13 cellular contexts compared by ENCODE assay signal in the genomic region with DNA sequence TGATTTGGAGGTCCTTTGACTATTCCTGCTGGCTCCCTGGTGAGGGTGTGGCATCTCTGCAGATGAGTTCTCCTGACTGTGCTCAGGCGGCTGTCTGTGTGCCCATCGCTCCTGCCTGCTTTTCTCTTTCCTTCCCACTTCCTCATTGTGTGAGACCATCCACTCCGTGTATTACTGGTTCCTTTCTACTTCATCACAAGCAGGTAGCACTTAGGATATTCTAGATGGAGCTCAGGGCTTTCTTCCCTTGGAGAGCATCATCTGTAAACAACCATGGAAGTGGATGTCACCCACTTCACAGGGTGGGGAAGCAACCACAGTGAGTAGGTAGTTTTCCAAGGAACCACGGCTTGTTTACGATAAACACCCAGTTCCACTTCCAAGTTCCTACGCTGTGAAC. TPM values are rescaled to one million over a fixed set of nuclear protein-coding genes. Genes with fewer than 3 reads are reported as not detected.
DNase-seq lines count a peak whose midpoint lies in the region; ATAC-seq and TF ChIP-seq lines count a peak whose summit lies in the region.
"Had no signal": no experiment of that assay in that cellular context is flagged by ENCODE, and none has a peak within 500 bp of the region (broad histone marks: within the 10 kb centered on the region; RNA-seq: fewer than 3 reads in every experiment).

No MANE protein-coding gene starts in this region.

- peak overlapping the region; percentile 28; the same call in 1 of the 2 replicates for H3K4me3 ChIP-seq in GM23338
- H3K4me3 ChIP-seq in neutrophil (ENCODE audit: low read depth in 1 of 2, low read length in 1 of 2) = peak overlapping the region; percentile 46 to 49
- H3K4me3 ChIP-seq: A549, gastroesophageal sphincter, lung, SJSA1 had no signal

- H3K27ac Mint-ChIP-seq in T-helper 1 cell treated with Interleukin-12 subunit alpha and Interleukin-12 subunit beta and Interleukin-4 antibody, amounts not matched to agents 30 μg/mL and 1 μg/mL, for 36 hours = peak overlapping the region; percentile 8
- no peak overlapping the region for H3K27ac Mint-ChIP-seq in GM23338
- peak overlapping the region; percentile 15 for H3K27ac Mint-ChIP-seq in activated T-helper 1 cell treated with anti-CD3 and anti-CD28 coated beads, Interleukin-12 subunit alpha, Interleukin-12 subunit beta, Interleukin-2, Interleukin-4 antibody, amounts not matched to agents 30 ng/mL and 10 ng/mL and 1 ng/mL, durations not matched to agents 14 hours and 24 hours and 36 hours

- H3K27me3 ChIP-seq in GM23338 (ENCODE audit: insufficient read depth) (no peaks in the 10 kb centered on the region), neutrophil (no peaks in the 10 kb centered on the region)
- H3K27me3 ChIP-seq: gastroesophageal sphincter, SJSA1 had no signal

- no peak for ATAC-seq in GM23338
- ATAC-seq in HG02885 (IDR thresholded peaks at IDR 0.05; ENCODE audit: poor library complexity, unreplicated experiment) = no peak
- ATAC-seq: A549, gastroesophageal sphincter had no signal

- no peaks in the 10 kb centered on the region for H3K36me3 ChIP-seq in GM23338 (ENCODE audit: insufficient read depth)
- no peaks in the 10 kb centered on the region for H3K36me3 ChIP-seq in neutrophil
- H3K36me3 ChIP-seq: gastroesophageal sphincter had no signal

- no peaks in the 10 kb centered on the region for H3K27me3 Mint-ChIP-seq in T-helper 1 cell treated with Interleukin-12 subunit alpha and Interleukin-12 subunit beta and Interleukin-4 antibody, amounts not matched to agents 30 μg/mL and 1 μg/mL, for 36 hours (ENCODE audit: low read depth)
- peaks cover 7% of the 10 kb centered on the region for H3K27me3 Mint-ChIP-seq in GM23338 (ENCODE audit: insufficient read depth, low read depth, poor library complexity)
- no peaks in the 10 kb centered on the region for H3K27me3 Mint-ChIP-seq in activated T-helper 1 cell treated with anti-CD3 and anti-CD28 coated beads, Interleukin-12 subunit alpha, Interleukin-12 subunit beta, Interleukin-2, Interleukin-4 antibody, amounts not matched to agents 30 ng/mL and 10 ng/mL and 1 ng/mL, durations not matched to agents 14 hours and 24 hours and 36 hours (ENCODE audit: insufficient read depth)

- H3K4me1 Mint-ChIP-seq in T-helper 1 cell treated with Interleukin-12 subunit alpha and Interleukin-12 subunit beta and Interleukin-4 antibody, amounts not matched to agents 30 μg/mL and 1 μg/mL, for 36 hours (ENCODE audit: low read depth) = peaks cover 49% of the 10 kb centered on the region
- peaks cover 80% of the 10 kb centered on the region for H3K4me1 Mint-ChIP-seq in GM23338
- H3K4me1 Mint-ChIP-seq in activated T-helper 1 cell treated with anti-CD3 and anti-CD28 coated beads, Interleukin-12 subunit alpha, Interleukin-12 subunit beta, Interleukin-2, Interleukin-4 antibody, amounts not matched to agents 30 ng/mL and 10 ng/mL and 1 ng/mL, durations not matched to agents 14 hours and 24 hours and 36 hours (ENCODE audit: low read depth) = peaks cover 75% of the 10 kb centered on the region

- H2AFZ ChIP-seq in GM23338 = no peak overlapping the region

- H3F3A ChIP-seq in GM23338 (replicated peaks; ENCODE audit: low read depth) = peaks cover 23% of the 10 kb centered on the region

- H4K20me1 ChIP-seq in GM23338 (replicated peaks; ENCODE audit: insufficient read depth) = peaks cover 95% of the 10 kb centered on the region

- H3K36me3 Mint-ChIP-seq in T-helper 1 cell treated with Interleukin-12 subunit alpha and Interleukin-12 subunit beta and Interleukin-4 antibody, amounts not matched to agents 30 μg/mL and 1 μg/mL, for 36 hours (ENCODE audit: low read depth) = peaks cover 4% of the 10 kb centered on the region
- peaks cover 36% of the 10 kb centered on the region for H3K36me3 Mint-ChIP-seq in GM23338 (ENCODE audit: low read depth)
- H3K36me3 Mint-ChIP-seq in activated T-helper 1 cell treated with anti-CD3 and anti-CD28 coated beads, Interleukin-12 subunit alpha, Interleukin-12 subunit beta, Interleukin-2, Interleukin-4 antibody, amounts not matched to agents 30 ng/mL and 10 ng/mL and 1 ng/mL, durations not matched to agents 14 hours and 24 hours and 36 hours (ENCODE audit: low read depth) = peaks cover 7% of the 10 kb centered on the region

- H3K9me3 Mint-ChIP-seq in T-helper 1 cell treated with Interleukin-12 subunit alpha and Interleukin-12 subunit beta and Interleukin-4 antibody, amounts not matched to agents 30 μg/mL and 1 μg/mL, for 36 hours = no peaks in the 10 kb centered on the region
- no peaks in the 10 kb centered on the region for H3K9me3 Mint-ChIP-seq in GM23338
- no peaks in the 10 kb centered on the region for H3K9me3 Mint-ChIP-seq in activated T-helper 1 cell treated with anti-CD3 and anti-CD28 coated beads, Interleukin-12 subunit alpha, Interleukin-12 subunit beta, Interleukin-2, Interleukin-4 antibody, amounts not matched to agents 30 ng/mL and 10 ng/mL and 1 ng/mL, durations not matched to agents 14 hours and 24 hours and 36 hours

- peak overlapping the region; percentile 9 for H3K4me3 Mint-ChIP-seq in T-helper 1 cell treated with Interleukin-12 subunit alpha and Interleukin-12 subunit beta and Interleukin-4 antibody, amounts not matched to agents 30 μg/mL and 1 μg/mL, for 36 hours
- no peak overlapping the region; the same call in 2 of the 3 replicates for H3K4me3 Mint-ChIP-seq in GM23338
- peak overlapping the region; percentile 12 for H3K4me3 Mint-ChIP-seq in activated T-helper 1 cell treated with anti-CD3 and anti-CD28 coated beads, Interleukin-12 subunit alpha, Interleukin-12 subunit beta, Interleukin-2, Interleukin-4 antibody, amounts not matched to agents 30 ng/mL and 10 ng/mL and 1 ng/mL, durations not matched to agents 14 hours and 24 hours and 36 hours

- H3K27ac ChIP-seq in GM23338 (ENCODE audit: low read depth) (peak overlapping the region; percentile 8; the same call in 1 of the 2 replicates), neutrophil (peak overlapping the region; percentile 85)
- H3K27ac ChIP-seq: A549, gastroesophageal sphincter, SJSA1 had no signal

- intact Hi-C loops in activated T-helper 1 cell treated with anti-CD3 and anti-CD28 coated beads, Interleukin-12 subunit alpha, Interleukin-12 subunit beta, Interleukin-2, Interleukin-4 antibody, amounts not matched to agents 30 ng/mL and 10 ng/mL and 1 ng/mL, durations not matched to agents 14 hours and 24 hours and 36 hours (cut with micrococcal nuclease) = no loop called here

- H3K4me1 ChIP-seq in GM23338 (ENCODE audit: insufficient read depth) (peaks cover 98% of the 10 kb centered on the region), neutrophil (ENCODE audit: control insufficient read depth in 1 of 2, insufficient read depth in 1 of 2, low read depth in 1 of 2, low read length in 1 of 2) (peaks cover 51 to 68% of the 10 kb centered on the region in 2 experiments)

- H3K9me3 ChIP-seq in neutrophil = no peaks in the 10 kb centered on the region
- H3K9me3 ChIP-seq: A549, gastroesophageal sphincter, SJSA1 had no signal

- peaks cover 100% of the 10 kb centered on the region for H3K79me2 ChIP-seq in GM23338 (replicated peaks; ENCODE audit: insufficient read depth)

- H3K4me2 ChIP-seq in GM23338 = peak overlapping the region; percentile 49
- H3K4me2 ChIP-seq: A549 had no signal

- no peak for DNase-seq in T-helper 1 cell
- no peak for DNase-seq in GM23338 (ENCODE audit: low spot score)
- no peak for DNase-seq in activated T-helper 1 cell treated with anti-CD3 and anti-CD28 coated beads, Interleukin-12 subunit alpha, Interleukin-12 subunit beta, Interleukin-2, Interleukin-4 antibody, amounts not matched to agents 30 ng/mL and 10 ng/mL and 1 ng/mL, durations not matched to agents 14 hours and 24 hours and 36 hours (ENCODE audit: low spot score)
- no peak for DNase-seq in NAMALWA (ENCODE audit: low spot score)
- no peak for DNase-seq in amniotic stem cell (lab: John Stamatoyannopoulos, UW)
- DNase-seq: retina had no signal

- TF ChIP-seq CTCF in GM23338 (conservative IDR thresholded peaks at IDR 0.05; ENCODE audit: low read depth in 2 of 2) (no peak), neutrophil (IDR thresholded peaks at IDR 0.05) (no peak)

- H3K9me2 ChIP-seq in GM23338 (ENCODE audit: insufficient read depth) = no peaks in the 10 kb centered on the region

TF ChIP-seq in GM23338, 12 proteins besides CTCF, POLR2A, EP300 and RAD21 (continues in another document):
- TF ChIP-seq, protein P1, sequence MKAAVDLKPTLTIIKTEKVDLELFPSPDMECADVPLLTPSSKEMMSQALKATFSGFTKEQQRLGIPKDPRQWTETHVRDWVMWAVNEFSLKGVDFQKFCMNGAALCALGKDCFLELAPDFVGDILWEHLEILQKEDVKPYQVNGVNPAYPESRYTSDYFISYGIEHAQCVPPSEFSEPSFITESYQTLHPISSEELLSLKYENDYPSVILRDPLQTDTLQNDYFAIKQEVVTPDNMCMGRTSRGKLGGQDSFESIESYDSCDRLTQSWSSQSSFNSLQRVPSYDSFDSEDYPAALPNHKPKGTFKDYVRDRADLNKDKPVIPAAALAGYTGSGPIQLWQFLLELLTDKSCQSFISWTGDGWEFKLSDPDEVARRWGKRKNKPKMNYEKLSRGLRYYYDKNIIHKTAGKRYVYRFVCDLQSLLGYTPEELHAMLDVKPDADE (IDR thresholded peaks at IDR 0.05) = no peak
- TF ChIP-seq EZH2 (IDR thresholded peaks at IDR 0.05; ENCODE audit: low read depth, unreplicated experiment) (no peak), NANOG (IDR thresholded peaks at IDR 0.05; ENCODE audit: borderline replicate concordance) (no peak), JUNB (IDR thresholded peaks at IDR 0.05; ENCODE audit: unreplicated experiment) (no peak)

RNA-seq across cellular contexts. Expression of a gene that starts 15.7 kb away (rescaled TPM):
- total RNA-seq in GM23338 (2014; rRNA removed; shearing (Covaris generic)) = 308 and 325 TPM in 2 replicates
- 305 and 322 TPM in 2 replicates for polyA plus RNA-seq in GM23338 (2016; fragmentation: Nextera tagmentation; extraction: Ambion mirVana)
- total RNA-seq in activated T-helper 1 cell treated with anti-CD3 and anti-CD28 coated beads, Interleukin-12 subunit alpha, Interleukin-12 subunit beta, Interleukin-2, Interleukin-4 antibody, amounts not matched to agents 30 ng/mL and 10 ng/mL and 1 ng/mL, durations not matched to agents 14 hours and 24 hours and 36 hours = 127 and 137 TPM in 2 replicates
